Comparison of ENCODE assay signal across 8 cellular contexts in genomic region chr7:12584940-12585339, GRCh38. TPM values are rescaled to one million over a fixed set of nuclear protein-coding genes. Genes with fewer than 3 reads are reported as not detected.
DNase-seq lines count a peak whose midpoint lies in the region; ATAC-seq, FAIRE-seq and TF ChIP-seq lines count a peak whose summit lies in the region.

No MANE protein-coding gene starts in this region.

- no peaks in the 10 kb centered on the region for H3K4me1 Mint-ChIP-seq in activated CD4-positive, alpha-beta T cell treated with anti-CD3 and anti-CD28 coated beads for 36 hours

- peak; percentile 99 for ATAC-seq in GM21737 (IDR thresholded peaks at IDR 0.05; ENCODE audit: unreplicated experiment)
- ATAC-seq in activated CD4-positive, alpha-beta T cell treated with anti-CD3 and anti-CD28 coated beads for 36 hours = no peak

- H3K27me3 Mint-ChIP-seq in activated CD4-positive, alpha-beta T cell treated with anti-CD3 and anti-CD28 coated beads for 36 hours = peaks cover 19% of the 10 kb centered on the region

- POLR2A ChIA-PET in activated CD4-positive, alpha-beta T cell treated with anti-CD3 and anti-CD28 coated beads for 36 hours (lab: Charles Lee) = no interaction called here

- peak; percentile 85 for FAIRE-seq in GM12892 (lab: Jason Lieb, UNC)

- no peak for TF ChIP-seq POLR2A in GM12892 (IDR thresholded peaks at IDR 0.05; ENCODE audit: low read depth, low read length)

- CTCF ChIA-PET in activated CD4-positive, alpha-beta T cell treated with anti-CD3 and anti-CD28 coated beads for 36 hours (lab: Charles Lee) = no interaction called here

- H3K36me3 Mint-ChIP-seq in activated CD4-positive, alpha-beta T cell treated with anti-CD3 and anti-CD28 coated beads for 36 hours (ENCODE audit: low read depth) = no peaks in the 10 kb centered on the region

- intact Hi-C loops in activated CD4-positive, alpha-beta T cell treated with anti-CD3 and anti-CD28 coated beads for 36 hours (cut with DNase I, micrococcal nuclease) = no loop called here

- DNase-seq in GM12892 (ENCODE audit: insufficient read length) (no peak), LHCN-M2 (ENCODE audit: low read depth) (peak; percentile 96), globus pallidus (ENCODE audit: low spot score) (peak; percentile 65), cerebellum (ENCODE audit: low spot score) (no peak), T1000 (lab: John Stamatoyannopoulos, UW) (no peak), NCI-H1436 treated with DMSO at 0.1 percent for 48 hours (lab: John Stamatoyannopoulos, UW) (no peak)
- no peak for DNase-seq in activated CD4-positive, alpha-beta T cell treated with anti-CD3 and anti-CD28 coated beads for 36 hours

- H3K4me3 Mint-ChIP-seq in activated CD4-positive, alpha-beta T cell treated with anti-CD3 and anti-CD28 coated beads for 36 hours = no peak overlapping the region

- no peaks in the 10 kb centered on the region for H3K9me3 Mint-ChIP-seq in activated CD4-positive, alpha-beta T cell treated with anti-CD3 and anti-CD28 coated beads for 36 hours (ENCODE audit: low read depth)

- no peak overlapping the region for H3K27ac Mint-ChIP-seq in activated CD4-positive, alpha-beta T cell treated with anti-CD3 and anti-CD28 coated beads for 36 hours

RNA-seq across cellular contexts. Expression of gene SCIN, which starts 14.4 kb away (rescaled TPM):
- 0.30 TPM for polyA plus RNA-seq in GM12892 (2012; ENCODE audit: missing spikeins)
- total RNA-seq in LHCN-M2 (2014; rRNA removed) (0.40 and 1.0 TPM in 2 replicates), cerebellum (2.5 TPM)
- 1.3 TPM for polyA plus RNA-seq in LHCN-M2 (2012)
- total RNA-seq in activated CD4-positive, alpha-beta T cell treated with anti-CD3 and anti-CD28 coated beads for 36 hours = under 1 TPM; 0.25 to 0.64 TPM

Comparison
In these comparisons a context has a peak if more than half of its experiments do, and no peak if none do; other contexts are left out.
1. DNase-seq: peak in LHCN-M2 (single experiment) and globus pallidus (single experiment); none in GM12892 (single experiment), cerebellum (single experiment), T1000 (single experiment), activated CD4-positive, alpha-beta T cell treated with anti-CD3 and anti-CD28 coated beads for 36 hours (single experiment) and NCI-H1436 treated with DMSO at 0.1 percent for 48 hours (single experiment).